In genomic region chr10:95578619-95579018, GRCh38 we compare ENCODE assay signal across 15 cellular contexts. TPM values are rescaled to one million over a fixed set of nuclear protein-coding genes. Genes with fewer than 3 reads are reported as not detected.
DNase-seq lines count a peak whose midpoint lies in the region; ATAC-seq and TF ChIP-seq lines count a peak whose summit lies in the region.
"Had no signal": no experiment of that assay in that cellular context is flagged by ENCODE, and none has a peak within 500 bp of the region (broad histone marks: within the 10 kb centered on the region; RNA-seq: fewer than 3 reads in every experiment).

No MANE protein-coding gene starts in this region.

- no peak overlapping the region for H3K4me3 ChIP-seq in left lung
- no peak overlapping the region for H3K4me3 ChIP-seq in lung
- H3K4me3 ChIP-seq: GM23248 had no signal

- intact Hi-C loops in left lung (cut with DNase I), result no loop called here

- DNase-seq in left lung, result no peak
- DNase-seq in lung (ENCODE audit: low spot score), result peak; percentile 32
- no peak for DNase-seq in OCI-M2 (lab: John Stamatoyannopoulos, UW; ENCODE audit: unreplicated experiment)
- DNase-seq in stimulated activated naive CD8-positive, alpha-beta T cell treated with anti-CD3 and anti-CD28 coated beads, Interleukin-15, amount 100 ng/mL, for 72 hours, result no peak
- DNase-seq: C1 segment of cervical spinal cord; Caco-2; CD4-positive, CD25-positive, alpha-beta regulatory T cell; CD8-positive, alpha-beta T cell; DMS153; DND-41; H9 had no signal

- no peak overlapping the region for H3K4me3 Mint-ChIP-seq in stimulated activated memory B cell treated with anti-CD40 and anti-IgM and Interleukin-4, amounts not matched to agents 10 μg/mL and 1 μg/mL and 100 μg/mL, for 72 hours
- no peak overlapping the region for H3K4me3 Mint-ChIP-seq in stimulated activated naive CD8-positive, alpha-beta T cell treated with anti-CD3 and anti-CD28 coated beads, Interleukin-15, amount 100 ng/mL, for 72 hours
- H3K4me3 Mint-ChIP-seq: CD4-positive, CD25-positive, alpha-beta regulatory T cell; CD8-positive, alpha-beta T cell; H9 had no signal

- H3K4me1 Mint-ChIP-seq in stimulated activated memory B cell treated with anti-CD40 and anti-IgM and Interleukin-4, amounts not matched to agents 10 μg/mL and 1 μg/mL and 100 μg/mL, for 72 hours, result no peaks in the 10 kb centered on the region
- H3K4me1 Mint-ChIP-seq in stimulated activated naive CD8-positive, alpha-beta T cell treated with anti-CD3 and anti-CD28 coated beads, Interleukin-15, amount 100 ng/mL, for 72 hours, result no peaks in the 10 kb centered on the region
- H3K4me1 Mint-ChIP-seq: CD4-positive, CD25-positive, alpha-beta regulatory T cell; H9 had no signal

- H3K27ac Mint-ChIP-seq in stimulated activated memory B cell treated with anti-CD40 and anti-IgM and Interleukin-4, amounts not matched to agents 10 μg/mL and 1 μg/mL and 100 μg/mL, for 72 hours, result no peak overlapping the region
- H3K27ac Mint-ChIP-seq in stimulated activated naive CD8-positive, alpha-beta T cell treated with anti-CD3 and anti-CD28 coated beads, Interleukin-15, amount 100 ng/mL, for 72 hours, result no peak overlapping the region
- H3K27ac Mint-ChIP-seq: CD4-positive, CD25-positive, alpha-beta regulatory T cell; CD8-positive, alpha-beta T cell had no signal

- TF ChIP-seq CTCF in left lung (IDR thresholded peaks at IDR 0.05) (no peak), lung (IDR thresholded peaks at IDR 0.05; ENCODE audit: control extremely low read depth, extremely low read depth) (no peak)

- H3K36me3 Mint-ChIP-seq in stimulated activated memory B cell treated with anti-CD40 and anti-IgM and Interleukin-4, amounts not matched to agents 10 μg/mL and 1 μg/mL and 100 μg/mL, for 72 hours, result no peaks in the 10 kb centered on the region
- H3K36me3 Mint-ChIP-seq: CD4-positive, CD25-positive, alpha-beta regulatory T cell; CD8-positive, alpha-beta T cell had no signal

- H3K27me3 ChIP-seq in left lung, result no peaks in the 10 kb centered on the region
- no peaks in the 10 kb centered on the region for H3K27me3 ChIP-seq in lung (ENCODE audit: control insufficient read depth, insufficient read depth)

- no peaks in the 10 kb centered on the region for H3K9me3 Mint-ChIP-seq in stimulated activated memory B cell treated with anti-CD40 and anti-IgM and Interleukin-4, amounts not matched to agents 10 μg/mL and 1 μg/mL and 100 μg/mL, for 72 hours
- H3K9me3 Mint-ChIP-seq in stimulated activated naive CD8-positive, alpha-beta T cell treated with anti-CD3 and anti-CD28 coated beads, Interleukin-15, amount 100 ng/mL, for 72 hours, result no peaks in the 10 kb centered on the region
- H3K9me3 Mint-ChIP-seq: CD8-positive, alpha-beta T cell; H9 had no signal

- peaks cover 0 to 8% of the 10 kb centered on the region in 2 donors for H3K4me1 ChIP-seq in left lung
- peaks cover 4 to 5% of the 10 kb centered on the region in 2 donors for H3K4me1 ChIP-seq in lung (ENCODE audit: control insufficient read depth in 2 of 2, insufficient read depth in 2 of 2, low read length in 2 of 2)
- H3K4me1 ChIP-seq: Caco-2 had no signal

- H3K27me3 Mint-ChIP-seq in stimulated activated memory B cell treated with anti-CD40 and anti-IgM and Interleukin-4, amounts not matched to agents 10 μg/mL and 1 μg/mL and 100 μg/mL, for 72 hours, result peaks cover 46% of the 10 kb centered on the region
- peaks cover 38% of the 10 kb centered on the region for H3K27me3 Mint-ChIP-seq in stimulated activated naive CD8-positive, alpha-beta T cell treated with anti-CD3 and anti-CD28 coated beads, Interleukin-15, amount 100 ng/mL, for 72 hours

- H3K9me3 ChIP-seq in left lung, result no peaks in the 10 kb centered on the region
- peaks cover 0 to 2% of the 10 kb centered on the region in 2 donors for H3K9me3 ChIP-seq in lung (ENCODE audit: control insufficient read depth in 2 of 2, insufficient read depth in 1 of 2, low read length in 1 of 2)
- H3K9me3 ChIP-seq: Caco-2 had no signal

- H3K27ac ChIP-seq in left lung, result no peak overlapping the region
- no peak overlapping the region for H3K27ac ChIP-seq in lung (ENCODE audit: low read depth in 1 of 2, low read length in 1 of 2)
- H3K27ac ChIP-seq: GM23248 had no signal

- 70 to 88% methylated on average over 2 of the region's 2 CpGs for WGBS in lung, 2 donors

- ATAC-seq in left lung, result peak; percentile 61
- ATAC-seq in lung (ENCODE audit: insufficient read depth, low FRiP score), result peak; percentile 21
- peak; percentile 39 for ATAC-seq in stimulated activated memory B cell treated with anti-CD40 and anti-IgM and Interleukin-4, amounts not matched to agents 10 μg/mL and 1 μg/mL and 100 μg/mL, for 72 hours
- ATAC-seq in stimulated activated naive CD8-positive, alpha-beta T cell treated with anti-CD3 and anti-CD28 coated beads, Interleukin-15, amount 100 ng/mL, for 72 hours, result no peak
- ATAC-seq in GM18907 (IDR thresholded peaks at IDR 0.05; ENCODE audit: unreplicated experiment), result no peak
- ATAC-seq: CD8-positive, alpha-beta T cell; HCT116 had no signal

- no peaks in the 10 kb centered on the region for H3K36me3 ChIP-seq in left lung
- no peaks in the 10 kb centered on the region for H3K36me3 ChIP-seq in lung (ENCODE audit: control insufficient read depth in 2 of 2, insufficient read depth in 2 of 2, low read length in 2 of 2)

RNA-seq across cellular contexts. Expression of gene SORBS1, which starts 17.4 kb away (rescaled TPM):
- total RNA-seq in left lung, result 10 to 100 TPM; 44.0 to 52.7 TPM
- total RNA-seq in lung, result 10 to 100 TPM; 68.5 to 68.9 TPM
- 10 to 100 TPM; 13.1 to 19.4 TPM for polyA plus RNA-seq in lung

Comparison
In these comparisons a context has a peak if more than half of its experiments do, and no peak if none do; other contexts are left out.
1. ATAC-seq: peak in left lung (single experiment), lung (single experiment) and stimulated activated memory B cell treated with anti-CD40 and anti-IgM and Interleukin-4, amounts not matched to agents 10 μg/mL and 1 μg/mL and 100 μg/mL, for 72 hours (single experiment); none in stimulated activated naive CD8-positive, alpha-beta T cell treated with anti-CD3 and anti-CD28 coated beads, Interleukin-15, amount 100 ng/mL, for 72 hours (single experiment) and GM18907 (single experiment).